In genomic region chr2:169694894-169695260, GRCh38 we compare ENCODE assay signal across 9 cellular contexts. TPM values are rescaled to one million over a fixed set of nuclear protein-coding genes. Genes with fewer than 3 reads are reported as not detected.
A peak's percentile ranks its signal among the peaks of the same experiment; 100 is the strongest.
DNase-seq lines count a peak whose midpoint lies in the region; ATAC-seq, FAIRE-seq and TF ChIP-seq lines count a peak whose summit lies in the region.
"Had no signal": no experiment of that assay in that cellular context is flagged by ENCODE, and none has a peak within 500 bp of the region (broad histone marks: within the 10 kb centered on the region; RNA-seq: fewer than 3 reads in every experiment).

No MANE protein-coding gene starts in this region.

- TF ChIP-seq CTCF in HCT116 (IDR thresholded peaks at IDR 0.05 in 2 of 3, conservative IDR thresholded peaks at IDR 0.05 in 1 of 3; ENCODE audit: borderline replicate concordance in 1 of 3, insufficient read depth in 1 of 3, low read depth in 2 of 3, low read length in 2 of 3): no peak
- TF ChIP-seq CTCF in WERI-Rb-1 (IDR thresholded peaks at IDR 0.05; ENCODE audit: low read depth, low read length): no peak

- no peak for ATAC-seq in HCT116
- no peak for ATAC-seq in right cardiac atrium

- peak overlapping the region; percentile 83 for H3K9ac ChIP-seq in HCT116 (ENCODE audit: low read length)

- CTCF ChIA-PET in HCT116 (lab: Charles Lee): no interaction called here

- no peaks in the 10 kb centered on the region for H4K20me1 ChIP-seq in HCT116 (ENCODE audit: insufficient read depth)

- peaks cover 6% of the 10 kb centered on the region; the same call in 1 of the 2 replicates for H3K79me2 ChIP-seq in HCT116 (ENCODE audit: insufficient read depth, low read length)

- no TSS peak for BruUV-seq in HCT116 (replicated peaks; lab: Mats Ljungman, UMichigan)

- H3K27ac ChIP-seq in HCT116 (ENCODE audit: low read depth, low read length): peak overlapping the region; percentile 77
- H3K27ac ChIP-seq in WERI-Rb-1: peak overlapping the region; percentile 94
- no peak overlapping the region for H3K27ac ChIP-seq in right cardiac atrium (ENCODE audit: low read length)
- peak overlapping the region; percentile 92 to 93 for H3K27ac ChIP-seq in small intestine (ENCODE audit: low read depth in 1 of 2, low read length in 1 of 2)

- peak overlapping the region; percentile 76 to 87 for H3K4me3 ChIP-seq in HCT116 (replicated peaks in 1 of 2; ENCODE audit: low read depth in 1 of 2, low read length in 2 of 2)
- H3K4me3 ChIP-seq in WERI-Rb-1 (ENCODE audit: low read depth, low read length): peak overlapping the region; percentile 79
- peak overlapping the region; percentile 74 for H3K4me3 ChIP-seq in right cardiac atrium (ENCODE audit: low read length)
- H3K4me3 ChIP-seq in small intestine (ENCODE audit: low read depth in 1 of 2, low read length in 2 of 2): peak overlapping the region in 1 of 2 donors; percentile 74

- peak; percentile 15 for FAIRE-seq in small intestine (lab: Jason Lieb, UNC)

- no peak for TF ChIP-seq RAD21 in HCT116 (IDR thresholded peaks at IDR 0.05; ENCODE audit: low read depth)

- no peaks in the 10 kb centered on the region for H3K27me3 ChIP-seq in HCT116 (ENCODE audit: insufficient read depth, low read length)
- no peaks in the 10 kb centered on the region for H3K27me3 ChIP-seq in WERI-Rb-1 (ENCODE audit: insufficient read depth, low read depth, severe bottlenecking)
- no peaks in the 10 kb centered on the region for H3K27me3 ChIP-seq in right cardiac atrium (ENCODE audit: control insufficient read depth, insufficient read depth)
- no peaks in the 10 kb centered on the region for H3K27me3 ChIP-seq in small intestine (ENCODE audit: control insufficient read depth in 2 of 2, insufficient read depth in 2 of 2, low read length in 2 of 2)

- no peak for TF ChIP-seq POLR2A in HCT116 (IDR thresholded peaks at IDR 0.05; ENCODE audit: borderline replicate concordance, extremely low read depth, insufficient read depth, insufficient read length)

- no peak overlapping the region for H2AFZ ChIP-seq in HCT116 (ENCODE audit: low read depth, low read length, poor library complexity, severe bottlenecking)

- intact Hi-C loops in HCT116 (cut with micrococcal nuclease) (no loop called here), right cardiac atrium (cut with DNase I) (no loop called here)

- peaks cover 0 to 25% of the 10 kb centered on the region in 2 experiments; a peak in 3 of 4 replicates for H3K4me1 ChIP-seq in HCT116 (ENCODE audit: control insufficient read depth in 1 of 2, insufficient read depth in 2 of 2, low read length in 2 of 2)
- no peaks in the 10 kb centered on the region for H3K4me1 ChIP-seq in right cardiac atrium (ENCODE audit: control insufficient read depth, insufficient read depth, low read length)
- H3K4me1 ChIP-seq in small intestine (ENCODE audit: control insufficient read depth in 2 of 2, insufficient read depth in 1 of 2, low read depth in 1 of 2, low read length in 1 of 2): no peaks in the 10 kb centered on the region

- H3K9me3 ChIP-seq in HCT116 (ENCODE audit: control insufficient read depth in 1 of 2, insufficient read depth in 1 of 2, low read depth in 1 of 2, low read length in 2 of 2) (no peaks in the 10 kb centered on the region), WERI-Rb-1 (ENCODE audit: severe bottlenecking) (no peaks in the 10 kb centered on the region), right cardiac atrium (ENCODE audit: control insufficient read depth, low read length) (peaks cover 2% of the 10 kb centered on the region), small intestine (ENCODE audit: control insufficient read depth, low read depth) (no peaks in the 10 kb centered on the region)

- POLR2A ChIA-PET in HCT116 (lab: Charles Lee): no interaction called here

- DNase-seq in HCT116 (ENCODE audit: low read depth, low spot score) (no peak), WERI-Rb-1 (no peak), right cardiac atrium (no peak), small intestine (no peak), retina (no peak), cerebellar nuclear complex (lab: John Stamatoyannopoulos, UW) (no peak), T-helper 9 cell (no peak)
- no peak for DNase-seq in activated effector memory CD4-positive, alpha-beta T cell treated with Interleukin-2 at 50 U/mL for 16 hours

- peak overlapping the region; percentile 100 for H3K4me2 ChIP-seq in HCT116 (ENCODE audit: low read length)

- H3K36me3 ChIP-seq in HCT116 (ENCODE audit: control insufficient read depth in 1 of 2, insufficient read depth in 2 of 2, low read length in 2 of 2): no peaks in the 10 kb centered on the region; a peak in 1 of 4 replicates
- peaks cover 19% of the 10 kb centered on the region for H3K36me3 ChIP-seq in WERI-Rb-1
- H3K36me3 ChIP-seq in small intestine (ENCODE audit: control insufficient read depth in 2 of 2, insufficient read depth in 2 of 2, low read length in 2 of 2): no peaks in the 10 kb centered on the region

- RAD21 ChIA-PET in HCT116 (lab: Charles Lee; ENCODE audit: low non-redundant PET in 1 of 2, low total read pairs in 2 of 2, uncharacterized antibody in 2 of 2, unreplicated experiment in 2 of 2): no interaction called here

- no peaks in the 10 kb centered on the region for H3K9me2 ChIP-seq in HCT116 (ENCODE audit: insufficient read depth)

- 30% methylated on average over 8 of the region's 8 CpGs for WGBS in right cardiac atrium
- WGBS in small intestine, 3 donors: 19 to 28% (median 23%) methylated on average over 8 of the region's 8 CpGs

TF ChIP-seq in HCT116, 20 proteins besides CTCF, POLR2A, EP300 and RAD21:
- TF ChIP-seq CBX3 (IDR thresholded peaks at IDR 0.05; ENCODE audit: low read depth) (no peak; the same call in 1 of the 2 replicates), SP1 (IDR thresholded peaks at IDR 0.05; ENCODE audit: low read depth) (no peak), MAX (IDR thresholded peaks at IDR 0.05) (no peak), ZBTB33 (IDR thresholded peaks at IDR 0.05; ENCODE audit: extremely low read depth, insufficient replicate concordance, low read length) (no peak), SIN3A (IDR thresholded peaks at IDR 0.05; ENCODE audit: low read depth) (no peak), EZH2 (IDR thresholded peaks at IDR 0.05) (no peak), JUND (IDR thresholded peaks at IDR 0.05) (no peak), ZFX (IDR thresholded peaks at IDR 0.05) (0 out of 2 replicates have a peak, but pooled peaks have one; percentile 17)
- TF ChIP-seq, protein P1, sequence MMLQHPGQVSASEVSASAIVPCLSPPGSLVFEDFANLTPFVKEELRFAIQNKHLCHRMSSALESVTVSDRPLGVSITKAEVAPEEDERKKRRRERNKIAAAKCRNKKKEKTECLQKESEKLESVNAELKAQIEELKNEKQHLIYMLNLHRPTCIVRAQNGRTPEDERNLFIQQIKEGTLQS (IDR thresholded peaks at IDR 0.05): no peak

RNA-seq across cellular contexts. Expression of gene PHOSPHO2, which starts 0.6 kb away (rescaled TPM):
- 2.8 TPM for total RNA-seq in HCT116 (2021; ENCODE audit: unreplicated experiment)
- polyA plus RNA-seq in HCT116 (2012): 0.50 and 0.66 TPM in 2 replicates
- total RNA-seq in right cardiac atrium: 1 to 10 TPM; 4.1 to 5.9 (median 4.4) TPM
- polyA plus RNA-seq in right cardiac atrium: 3.5 TPM
- polyA plus RNA-seq in small intestine: 1 to 10 TPM; 3.8 to 5.5 (median 5.1) TPM

RNA-seq across cellular contexts. Expression of gene CFAP210, which starts 0.7 kb away (rescaled TPM):
- total RNA-seq in HCT116 (2021; ENCODE audit: unreplicated experiment) (not detected), right cardiac atrium (not detected)
- polyA plus RNA-seq in HCT116 (2012): 0.06 TPM in 1 of 2 replicates, not detected in the other
- polyA plus RNA-seq in right cardiac atrium (0.14 TPM), small intestine (under 1 TPM in 1 of 3 donors, not detected in 2; 0.27 TPM)
- total RNA-seq: HT1080 had no signal

RNA-seq across cellular contexts. Expression of gene KLHL23, which starts 38.8 kb away (rescaled TPM):
- total RNA-seq in HCT116 (2021; ENCODE audit: unreplicated experiment) (27.8 TPM), right cardiac atrium (10 to 100 TPM; 22.5 to 29.5 (median 25.7) TPM)
- polyA plus RNA-seq in HCT116 (2012): 18.2 and 28.9 TPM in 2 replicates
- polyA plus RNA-seq in right cardiac atrium (16.7 TPM), small intestine (1 to 10 TPM; 3.2 to 7.4 (median 3.4) TPM)
